ENCODE assay signal across 8 cellular contexts in the genomic region with DNA sequence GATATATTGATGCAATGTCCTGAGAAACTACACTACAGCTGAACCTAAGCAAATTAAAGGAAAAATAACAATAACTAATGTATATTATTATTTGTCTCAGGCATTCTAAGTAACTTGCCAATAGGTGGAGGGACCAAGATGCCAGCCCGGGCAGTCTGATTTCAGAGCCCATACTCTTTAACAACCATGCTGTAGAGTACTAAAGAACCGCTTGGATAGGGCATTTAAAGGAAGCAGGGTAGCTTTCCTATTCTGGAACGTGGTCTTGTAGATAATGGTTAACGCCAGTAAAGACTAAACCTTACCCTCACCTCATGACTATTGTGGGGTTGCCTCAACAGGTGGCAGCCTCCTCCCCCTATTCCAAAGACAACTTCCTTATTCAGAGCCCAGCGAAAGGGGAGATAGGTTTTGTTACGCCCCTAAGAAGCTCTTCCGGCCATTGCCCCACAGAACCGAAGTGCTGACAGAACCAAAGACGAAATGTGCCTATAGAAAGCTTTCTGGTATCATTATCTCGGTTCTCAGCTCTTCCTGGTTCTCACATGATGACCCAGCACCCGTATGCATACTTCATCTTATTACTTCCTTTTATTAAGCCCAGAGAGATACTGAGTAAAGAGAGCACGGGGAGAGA. TPM values are rescaled to one million over a fixed set of nuclear protein-coding genes. Genes with fewer than 3 reads are reported as not detected.
DNase-seq lines count a peak whose midpoint lies in the region; ATAC-seq and TF ChIP-seq lines count a peak whose summit lies in the region.

No MANE protein-coding gene starts in this region.

- H3K27ac ChIP-seq in aorta (ENCODE audit: low read depth in 1 of 2, low read length in 2 of 2), result peak overlapping the region; percentile 94 to 97

- H3K27me3 ChIP-seq in neuron (ENCODE audit: insufficient read depth, low read length), result no peaks in the 10 kb centered on the region
- no peaks in the 10 kb centered on the region for H3K27me3 ChIP-seq in aorta (ENCODE audit: control insufficient read depth in 1 of 2, insufficient read depth in 2 of 2, low read length in 1 of 2)

- H3K9me3 ChIP-seq in neuron (ENCODE audit: low read length), result no peaks in the 10 kb centered on the region
- no peaks in the 10 kb centered on the region for H3K9me3 ChIP-seq in aorta (ENCODE audit: control insufficient read depth, low read length)

- DNase-seq in CD1c-positive myeloid dendritic cell (ENCODE audit: extremely low spot score) (peak; percentile 80), GM19240 (ENCODE audit: insufficient read length, low spot score) (peak; percentile 45), NOMO-1 treated with dmso at 0.1 percent for 144 hours (lab: John Stamatoyannopoulos, UW; ENCODE audit: unreplicated experiment) (peak; percentile 76), activated T-helper 1 cell treated with Interleukin-2 at 50 U/mL for 16 hours (ENCODE audit: low read depth) (peak; percentile 22), fibroblast of villous mesenchyme (ENCODE audit: low read depth) (no peak), aorta (peak; percentile 37 to 51)

- H3K4me1 ChIP-seq in neuron (ENCODE audit: insufficient read depth, low read length), result peaks cover 27% of the 10 kb centered on the region
- H3K4me1 ChIP-seq in aorta (ENCODE audit: control insufficient read depth in 1 of 2, insufficient read depth in 2 of 2, low read length in 2 of 2), result no peaks in the 10 kb centered on the region

- H2AFZ ChIP-seq in neuron (ENCODE audit: low read depth, low read length), result peak overlapping the region; percentile 35

- no peak for TF ChIP-seq CTCF in fibroblast of villous mesenchyme (IDR thresholded peaks at IDR 0.05; ENCODE audit: insufficient read depth, low read depth, low read length)

- H3K4me3 ChIP-seq in fibroblast of villous mesenchyme (ENCODE audit: low read depth, low read length), result peak overlapping the region; percentile 77
- peak overlapping the region; percentile 53 for H3K4me3 ChIP-seq in neuron (ENCODE audit: low read length)
- H3K4me3 ChIP-seq in aorta (ENCODE audit: low read length in 2 of 2), result peak overlapping the region; percentile 74 to 87

- ATAC-seq in HG03378 (IDR thresholded peaks at IDR 0.05; ENCODE audit: unreplicated experiment) (peak; percentile 48), aorta (ENCODE audit: low FRiP score) (peak; percentile 22)

- H3K36me3 ChIP-seq in neuron (ENCODE audit: insufficient read depth, low read length) (peaks cover 8% of the 10 kb centered on the region), aorta (ENCODE audit: control insufficient read depth in 1 of 2, insufficient read depth in 2 of 2, low read length in 1 of 2) (no peaks in the 10 kb centered on the region)

- WGBS in aorta, 2 donors, result 0% methylated on average over 12 of the region's 12 CpGs

- intact Hi-C loops in aorta (cut with DNase I), result loop anchor here (10.0 kb wide), 2 partner anchors 463 to 783 kb away; partner anchors contain the start of genes GLCCI1 (in 1 of the 2) and UMAD1 (in 1 of the 2)

RNA-seq across cellular contexts. Expression of gene C1GALT1, which starts 0.7 kb away (rescaled TPM):
- total RNA-seq in fibroblast of villous mesenchyme, result 11.7 and 13.9 TPM in 2 replicates
- 10 to 100 TPM; 21.9 to 43.8 TPM for total RNA-seq in aorta
- 1 to 10 TPM; 3.4 to 5.0 TPM for polyA plus RNA-seq in aorta
